Comparison of ENCODE assay signal across 18 cellular contexts in genomic region chr3:11206953-11207352, GRCh38. TPM values are rescaled to one million over a fixed set of nuclear protein-coding genes. Genes with fewer than 3 reads are reported as not detected.
"Had no signal": no experiment of that assay in that cellular context is flagged by ENCODE, and none has a peak within 500 bp of the region (broad histone marks: within the 10 kb centered on the region; RNA-seq: fewer than 3 reads in every experiment).

No MANE protein-coding gene starts in this region.

- H3K4me3 ChIP-seq: esophagus muscularis mucosa, gastrocnemius medialis, ovary, suprapubic skin, transverse colon had no signal

- H3K4me3 Mint-ChIP-seq: memory B cell; mesothelial cell of epicardium; natural killer cell; neural crest cell; stimulated activated effector memory CD8-positive, alpha-beta T cell treated with anti-CD3 and anti-CD28 coated beads, Interleukin-12 subunit alpha, Interleukin-12 subunit beta, amount 100 ng/mL, for 72 hours had no signal

- H3K9me3 ChIP-seq: esophagus muscularis mucosa, gastrocnemius medialis, ovary, suprapubic skin, transverse colon had no signal

- H3K36me3 ChIP-seq: esophagus muscularis mucosa, gastrocnemius medialis, ovary, suprapubic skin, transverse colon had no signal

- H3K27ac Mint-ChIP-seq: memory B cell; mesothelial cell of epicardium; natural killer cell; progenitor cell of endocrine pancreas; stimulated activated effector memory CD8-positive, alpha-beta T cell treated with anti-CD3 and anti-CD28 coated beads, Interleukin-12 subunit alpha, Interleukin-12 subunit beta, amount 100 ng/mL, for 72 hours had no signal

- H3K27ac ChIP-seq: gastrocnemius medialis, ovary, suprapubic skin, transverse colon had no signal

- DNase-seq: effector memory CD4-positive, alpha-beta T cell; gastrocnemius medialis; islet precursor cell; natural killer cell; ovary; right cardiac atrium; stimulated activated CD4-positive, alpha-beta T cell treated with anti-CD3 and anti-CD28 coated beads, Interleukin-4, amount 100 ng/mL, for 1 hour; stimulated activated CD8-positive, alpha-beta memory T cell treated with anti-CD3 and anti-CD28 coated beads, Interleukin-4, amount 100 ng/mL, for 48 hours; stimulated activated naive CD8-positive, alpha-beta T cell treated with anti-CD3 and anti-CD28 coated beads, Interleukin-15, Interleukin-2, amounts not matched to agents 100 U/mL and 50 U/mL, for 24 hours; transverse colon had no signal

- H3K9me3 Mint-ChIP-seq: memory B cell; mesothelial cell of epicardium; natural killer cell; neural crest cell; stimulated activated effector memory CD8-positive, alpha-beta T cell treated with anti-CD3 and anti-CD28 coated beads, Interleukin-12 subunit alpha, Interleukin-12 subunit beta, amount 100 ng/mL, for 72 hours had no signal

- ATAC-seq: gastrocnemius medialis; left lobe of liver; natural killer cell; right cardiac atrium; stimulated activated effector memory CD8-positive, alpha-beta T cell treated with anti-CD3 and anti-CD28 coated beads, Interleukin-12 subunit alpha, Interleukin-12 subunit beta, amount 100 ng/mL, for 72 hours; stimulated activated naive CD8-positive, alpha-beta T cell treated with anti-CD3 and anti-CD28 coated beads, Interleukin-15, Interleukin-2, amounts not matched to agents 100 U/mL and 50 U/mL, for 24 hours had no signal

- H3K4me1 ChIP-seq: gastrocnemius medialis had no signal

- H3K36me3 Mint-ChIP-seq: memory B cell; mesothelial cell of epicardium; natural killer cell; stimulated activated effector memory CD8-positive, alpha-beta T cell treated with anti-CD3 and anti-CD28 coated beads, Interleukin-12 subunit alpha, Interleukin-12 subunit beta, amount 100 ng/mL, for 72 hours had no signal

- H3K4me1 Mint-ChIP-seq: mesothelial cell of epicardium; neural crest cell; stimulated activated effector memory CD8-positive, alpha-beta T cell treated with anti-CD3 and anti-CD28 coated beads, Interleukin-12 subunit alpha, Interleukin-12 subunit beta, amount 100 ng/mL, for 72 hours had no signal

- H3K27me3 ChIP-seq: esophagus muscularis mucosa, gastrocnemius medialis, ovary, suprapubic skin, transverse colon had no signal

RNA-seq across cellular contexts. Expression of gene HRH1, which starts 52.7 kb away (rescaled TPM):
- total RNA-seq: natural killer cell, neural crest cell, progenitor cell of endocrine pancreas had no signal
